ENCODE assay signal across 7 cellular contexts in genomic region chr16:84616515-84616914, GRCh38. TPM values are rescaled to one million over a fixed set of nuclear protein-coding genes. Genes with fewer than 3 reads are reported as not detected.
DNase-seq lines count a peak whose midpoint lies in the region; ATAC-seq, FAIRE-seq and TF ChIP-seq lines count a peak whose summit lies in the region.

No MANE protein-coding gene starts in this region.

- H3K9me3 ChIP-seq in OCI-LY3 (ENCODE audit: insufficient read depth, low read length), result peaks cover 4% of the 10 kb centered on the region; the same call in 1 of the 2 replicates
- H3K9me3 ChIP-seq in duodenal mucosa (ENCODE audit: control insufficient read depth in 1 of 2, low read length in 2 of 2), result no peaks in the 10 kb centered on the region
- no peaks in the 10 kb centered on the region for H3K9me3 ChIP-seq in neuron (ENCODE audit: low read length)

- ATAC-seq in HG03469 (IDR thresholded peaks at IDR 0.05; ENCODE audit: unreplicated experiment), result no peak

- no peak for DNase-seq in GM18507 (ENCODE audit: extremely low spot score, insufficient read length, low read depth)
- no peak for DNase-seq in G401 (ENCODE audit: low spot score)
- DNase-seq in SK-N-DZ (ENCODE audit: low spot score), result no peak

- peaks cover 50% of the 10 kb centered on the region for H4K20me1 ChIP-seq in OCI-LY3 (ENCODE audit: insufficient read depth, low read length)

- no peak overlapping the region for H2AFZ ChIP-seq in OCI-LY3 (ENCODE audit: low read depth, low read length)
- no peak overlapping the region for H2AFZ ChIP-seq in neuron (ENCODE audit: low read depth, low read length)

- H3K79me2 ChIP-seq in OCI-LY3 (ENCODE audit: low read length), result peaks cover 63% of the 10 kb centered on the region

- peak overlapping the region; percentile 59 for H3K27ac ChIP-seq in OCI-LY3 (ENCODE audit: low read length)
- H3K27ac ChIP-seq in duodenal mucosa (ENCODE audit: low read depth, low read length), result no peak overlapping the region

- H3K4me3 ChIP-seq in OCI-LY3 (ENCODE audit: low read length), result peak overlapping the region; percentile 86
- H3K4me3 ChIP-seq in duodenal mucosa (ENCODE audit: low read depth in 1 of 2, low read length in 2 of 2), result peak overlapping the region; percentile 82 to 87
- H3K4me3 ChIP-seq in neuron (ENCODE audit: low read length), result peak overlapping the region; percentile 93

- peak overlapping the region; percentile 81 for H3K4me2 ChIP-seq in OCI-LY3 (ENCODE audit: low read length)

- H3K9ac ChIP-seq in OCI-LY3 (ENCODE audit: low read length) (peak overlapping the region; percentile 91), duodenal mucosa (ENCODE audit: low read depth in 1 of 2, low read length in 2 of 2) (peak overlapping the region; percentile 65 to 87)

- peaks cover 53% of the 10 kb centered on the region for H3K36me3 ChIP-seq in OCI-LY3 (replicated peaks; ENCODE audit: low read depth, low read length)
- peaks cover 0 to 22% of the 10 kb centered on the region in 2 donors for H3K36me3 ChIP-seq in duodenal mucosa (ENCODE audit: control insufficient read depth in 1 of 2, insufficient read depth in 2 of 2, low read length in 2 of 2)
- no peaks in the 10 kb centered on the region for H3K36me3 ChIP-seq in neuron (ENCODE audit: insufficient read depth, low read length)

- FAIRE-seq in GM18507 (lab: Jason Lieb, UNC), result peak; percentile 75

- H3K27me3 ChIP-seq in OCI-LY3 (ENCODE audit: low read depth, low read length) (peaks cover 6% of the 10 kb centered on the region; the same call in 1 of the 2 replicates), duodenal mucosa (ENCODE audit: control insufficient read depth in 1 of 2, insufficient read depth in 2 of 2, low read length in 2 of 2) (no peaks in the 10 kb centered on the region), neuron (ENCODE audit: insufficient read depth, low read length) (no peaks in the 10 kb centered on the region)

- H3K4me1 ChIP-seq in OCI-LY3 (ENCODE audit: low read length), result peaks cover 47% of the 10 kb centered on the region
- H3K4me1 ChIP-seq in duodenal mucosa (ENCODE audit: control insufficient read depth in 1 of 2, insufficient read depth in 2 of 2, low read length in 2 of 2), result peaks cover 23 to 47% of the 10 kb centered on the region in 2 donors
- H3K4me1 ChIP-seq in neuron (ENCODE audit: insufficient read depth, low read length), result peaks cover 30% of the 10 kb centered on the region

- no peak for TF ChIP-seq CTCF in OCI-LY3 (IDR thresholded peaks at IDR 0.05; ENCODE audit: low read depth, low read length)

- in situ Hi-C loops in G401 (cut with HindIII; ENCODE audit: low sequenced_read_pairs), result no loop called here

RNA-seq across cellular contexts. Expression of gene COTL1, which starts 1.4 kb away (rescaled TPM):
- total RNA-seq in G401 (2014; rRNA removed; shearing (Covaris generic)), result 69.0 and 79.9 TPM in 2 replicates
- polyA plus RNA-seq in SK-N-DZ (2014; cell fraction: cytosol; rRNA removed), result 5.3 and 6.3 TPM in 2 replicates
- polyA plus RNA-seq in SK-N-DZ (2014; cell fraction: nucleus; rRNA removed), result 1.8 and 2.8 TPM in 2 replicates

RNA-seq across cellular contexts. Expression of gene KLHL36, which starts 31.8 kb away (rescaled TPM):
- 29.7 and 35.2 TPM in 2 replicates for total RNA-seq in G401 (2014; rRNA removed; shearing (Covaris generic))
- 2.6 and 4.0 TPM in 2 replicates for polyA plus RNA-seq in SK-N-DZ (2014; cell fraction: cytosol; rRNA removed)
- 4.2 and 7.4 TPM in 2 replicates for polyA plus RNA-seq in SK-N-DZ (2014; cell fraction: nucleus; rRNA removed)
